ENCODE assay signal across 25 cellular contexts in the genomic region with DNA sequence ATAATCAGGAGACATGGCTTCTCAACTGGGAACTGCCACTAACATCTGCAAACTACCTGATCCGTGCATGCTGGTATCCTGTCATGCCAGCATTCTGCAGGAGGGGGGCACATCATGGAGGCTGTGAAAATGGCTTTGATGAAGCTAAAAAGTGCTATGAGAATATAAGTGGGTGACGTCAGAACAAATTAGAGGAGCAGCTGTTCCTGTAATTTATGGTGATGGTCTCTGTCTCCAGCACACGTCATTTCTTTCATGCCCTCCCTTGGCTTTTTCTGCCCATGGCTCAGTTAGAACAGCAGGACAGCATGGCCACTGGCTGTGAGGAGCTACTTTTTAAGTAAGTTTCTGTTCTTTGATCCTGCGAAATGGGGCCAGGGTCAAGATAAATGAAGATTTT.
DNase-seq lines count a peak whose midpoint lies in the region; ATAC-seq, FAIRE-seq and TF ChIP-seq lines count a peak whose summit lies in the region.
"Had no signal": no experiment of that assay in that cellular context is flagged by ENCODE, and none has a peak within 500 bp of the region (broad histone marks: within the 10 kb centered on the region; RNA-seq: fewer than 3 reads in every experiment).

No MANE protein-coding gene starts in this region.

- H4K8ac ChIP-seq in H1 (ENCODE audit: extremely low read depth, insufficient read depth, low read length) = no peak overlapping the region

- H3K4ac ChIP-seq in H1 (replicated peaks; ENCODE audit: insufficient read length, low read depth, low read length) = no peak overlapping the region

- no peaks in the 10 kb centered on the region for H3K9me3 ChIP-seq in HEK293 (ENCODE audit: control insufficient read depth, insufficient read depth, low read depth, low read length)
- no peaks in the 10 kb centered on the region for H3K9me3 ChIP-seq in H1 (ENCODE audit: insufficient read depth in 2 of 2, low read depth in 1 of 2, low read length in 1 of 2)
- H3K9me3 ChIP-seq: A549; BLaER1 treated with 17β-estradiol and CSF1 and Interleukin-3, amounts not matched to agents 10 nM and 100 nM had no signal

- no peak for TF ChIP-seq POLR2A in H1 (IDR thresholded peaks at IDR 0.05; ENCODE audit: control extremely low read depth in 1 of 2, low read depth in 2 of 2, low read length in 2 of 2)

- no peak overlapping the region for H2BK20ac ChIP-seq in H1 (ENCODE audit: low read length)

- no peak overlapping the region for H3K56ac ChIP-seq in H1 (replicated peaks; ENCODE audit: insufficient read length, low read depth, low read length)

- H3K23ac ChIP-seq in H1 (ENCODE audit: insufficient read length) = no peak overlapping the region

- no peak for TF ChIP-seq EP300 in H1 (IDR thresholded peaks at IDR 0.05; ENCODE audit: borderline replicate concordance in 1 of 2, low read depth in 2 of 2, low read length in 2 of 2)

- no peak overlapping the region for H3K4me3 Mint-ChIP-seq in T-cell
- H3K4me3 Mint-ChIP-seq: CD4-positive, alpha-beta T cell; IgD-negative memory B cell; T-helper 1 cell treated with Interleukin-12 subunit alpha and Interleukin-12 subunit beta and Interleukin-4 antibody, amounts not matched to agents 30 μg/mL and 1 μg/mL, for 36 hours had no signal

- H2AFZ ChIP-seq in H1 (ENCODE audit: low read length) = no peak overlapping the region
- H2AFZ ChIP-seq: PC-9 had no signal

- TF ChIP-seq RAD21 in H1 (IDR thresholded peaks at IDR 0.05 in 1 of 2, conservative IDR thresholded peaks at IDR 0.05 in 1 of 2; ENCODE audit: low read depth in 2 of 2, low read length in 2 of 2) = no peak

- no peak for ATAC-seq in T-cell (replicated peaks in 1 of 4)
- ATAC-seq: A549, Right ventricle myocardium inferior had no signal

- no peaks in the 10 kb centered on the region for H3K23me2 ChIP-seq in H1 (ENCODE audit: low read depth, low read length)

- no peak for TF ChIP-seq CTCF in HEK293 (tag by site-specific recombination; IDR thresholded peaks at IDR 0.05)
- no peak for TF ChIP-seq CTCF in H1 (IDR thresholded peaks at IDR 0.05; ENCODE audit: control extremely low read depth in 1 of 3, insufficient read depth in 1 of 3, low read depth in 1 of 3, low read length in 3 of 3)

- peaks cover 0 to 4% (median 0%) of the 10 kb centered on the region in 3 donors for H3K9me3 Mint-ChIP-seq in T-cell
- H3K9me3 Mint-ChIP-seq: IgD-negative memory B cell; T-helper 1 cell treated with Interleukin-12 subunit alpha and Interleukin-12 subunit beta and Interleukin-4 antibody, amounts not matched to agents 30 μg/mL and 1 μg/mL, for 36 hours had no signal

- H3K27ac ChIP-seq in HEK293 (ENCODE audit: extremely low read depth, low read depth, low read length) (no peak overlapping the region), H1 (ENCODE audit: low read depth, low read length) (no peak overlapping the region)
- H3K27ac ChIP-seq: A549; BLaER1 treated with 17β-estradiol and CSF1 and Interleukin-3, amounts not matched to agents 10 nM and 100 nM; KMS-11; PC-9 had no signal

- H3K4me3 ChIP-seq in HEK293 (ENCODE audit: low read depth, low read length) (no peak overlapping the region), H1 (ENCODE audit: extremely low read depth in 1 of 4, insufficient read depth in 2 of 4, low read depth in 3 of 4, low read length in 4 of 4) (no peak overlapping the region)
- H3K4me3 ChIP-seq: A549; BLaER1 treated with 17β-estradiol and CSF1 and Interleukin-3, amounts not matched to agents 10 nM and 100 nM; PC-9 had no signal

- H3K27me3 ChIP-seq in H1 (replicated peaks in 1 of 4; ENCODE audit: control insufficient read depth in 3 of 4, extremely low read depth in 1 of 4, insufficient read depth in 3 of 4, low read length in 3 of 4) = no peaks in the 10 kb centered on the region
- H3K27me3 ChIP-seq: BLaER1 treated with 17β-estradiol and CSF1 and Interleukin-3, amounts not matched to agents 10 nM and 100 nM had no signal

- H3K36me3 ChIP-seq in HEK293 (ENCODE audit: control insufficient read depth in 2 of 2, insufficient read depth in 1 of 2, low read length in 2 of 2) (no peaks in the 10 kb centered on the region), H1 (ENCODE audit: control insufficient read depth in 2 of 4, insufficient read depth in 4 of 4, low read length in 3 of 4) (no peaks in the 10 kb centered on the region)
- H3K36me3 ChIP-seq: BLaER1 treated with 17β-estradiol and CSF1 and Interleukin-3, amounts not matched to agents 10 nM and 100 nM had no signal

- H3K4me1 Mint-ChIP-seq in T-cell = no peaks in the 10 kb centered on the region
- H3K4me1 Mint-ChIP-seq: IgD-negative memory B cell had no signal

- no peak overlapping the region for H2AK5ac ChIP-seq in H1 (ENCODE audit: low read depth, low read length)

- no peaks in the 10 kb centered on the region for H3K79me1 ChIP-seq in H1 (ENCODE audit: low read depth, low read length)

- no peaks in the 10 kb centered on the region for H4K20me1 ChIP-seq in H1 (replicated peaks in 1 of 2; ENCODE audit: control insufficient read depth in 1 of 2, insufficient read depth in 2 of 2, low read length in 2 of 2)
- H4K20me1 ChIP-seq: BLaER1 treated with 17β-estradiol and CSF1 and Interleukin-3, amounts not matched to agents 10 nM and 100 nM had no signal

- H2BK120ac ChIP-seq in H1 (replicated peaks; ENCODE audit: low read depth, low read length) = no peak overlapping the region

- no peak overlapping the region for H3K27ac Mint-ChIP-seq in T-cell
- H3K27ac Mint-ChIP-seq: CD4-positive, alpha-beta T cell; IgD-negative memory B cell; T-helper 1 cell treated with Interleukin-12 subunit alpha and Interleukin-12 subunit beta and Interleukin-4 antibody, amounts not matched to agents 30 μg/mL and 1 μg/mL, for 36 hours had no signal

- no peaks in the 10 kb centered on the region for H3K4me1 ChIP-seq in HEK293 (ENCODE audit: control insufficient read depth, insufficient read depth, low read length)
- H3K4me1 ChIP-seq in H1 (replicated peaks in 1 of 4; ENCODE audit: control insufficient read depth in 3 of 4, insufficient read depth in 4 of 4, low read length in 3 of 4) = peaks cover 0 to 3% (median 0%) of the 10 kb centered on the region in 4 experiments; a peak in 2 of 7 replicates
- H3K4me1 ChIP-seq: A549 had no signal

- no peaks in the 10 kb centered on the region for H3K27me3 Mint-ChIP-seq in T-cell
- H3K27me3 Mint-ChIP-seq: CD4-positive, alpha-beta T cell; IgD-negative memory B cell had no signal

- CTCF ChIA-PET in HEK293 (lab: Yijun Ruan, JAX) (no interaction called here), H1 (lab: Charles Lee; ENCODE audit: partially characterized antibody) (interaction anchor here (1.2 kb wide), 1 partner anchor 299 kb away, joined by 3 read pairs; no protein-coding TSS in a partner anchor), T-cell (lab: Charles Lee) (no interaction called here)

- no peak overlapping the region for H2BK12ac ChIP-seq in H1 (ENCODE audit: low read depth, low read length)

- H3K4me2 ChIP-seq in H1 (ENCODE audit: insufficient read depth in 1 of 2, low read depth in 2 of 2, low read length in 2 of 2) = no peak overlapping the region
- H3K4me2 ChIP-seq: A549, KMS-11, PC-9 had no signal

- POLR2A ChIA-PET in HEK293 (lab: Yijun Ruan, JAX) (no interaction called here), H1 (lab: Charles Lee; ENCODE audit: partially characterized antibody) (no interaction called here), T-cell (lab: Charles Lee) (no interaction called here)

- no peak overlapping the region for H3K14ac ChIP-seq in H1 (ENCODE audit: insufficient read length)

- H2BK15ac ChIP-seq in H1 (ENCODE audit: low read length) = no peak overlapping the region

- H3K9ac ChIP-seq in H1 (replicated peaks in 1 of 4; ENCODE audit: extremely low read depth in 1 of 4, low read depth in 3 of 4, low read length in 3 of 4) = no peak overlapping the region
- H3K9ac ChIP-seq: BLaER1 treated with 17β-estradiol and CSF1 and Interleukin-3, amounts not matched to agents 10 nM and 100 nM; KMS-11 had no signal

- FAIRE-seq in H1 (lab: Jason Lieb, UNC) = peak; percentile 42
- FAIRE-seq: A549, D721Med, G401.6 had no signal

- no peak overlapping the region for H2BK5ac ChIP-seq in H1 (ENCODE audit: low read depth, low read length)

- DNase-seq in NCI-H2227 (lab: John Stamatoyannopoulos, UW; ENCODE audit: unreplicated experiment) = peak; percentile 15
- no peak for DNase-seq in NCI-H2227 treated with DMSO at 0.1 percent for 48 hours (lab: John Stamatoyannopoulos, UW)
- peak; percentile 87 for DNase-seq in NCI-H69 (lab: John Stamatoyannopoulos, UW)
- no peak for DNase-seq in H1 (ENCODE audit: low read depth in 1 of 2, low spot score in 2 of 2)
- no peak for DNase-seq in NCI-H524 treated with DMSO at 0.1 percent for 48 hours (lab: John Stamatoyannopoulos, UW)
- no peak for DNase-seq in T-cell
- DNase-seq: AML-193; CD4-positive, alpha-beta T cell; GOT3; HCEC 1CT; MM.1S; NCI-H1436 treated with DMSO at 0.1 percent for 48 hours; NCI-H1930; NK-92 treated with Interleukin-12 subunit alpha and Interleukin-12 subunit beta, amount 100 ng/mL, for 24 hours; PC-9; T-helper 9 cell had no signal

- H3K18ac ChIP-seq in H1 (ENCODE audit: extremely low read depth, low read length) = no peak overlapping the region

- H3K36me3 Mint-ChIP-seq in T-cell = no peaks in the 10 kb centered on the region
- H3K36me3 Mint-ChIP-seq: IgD-negative memory B cell had no signal

- 81% methylated on average over 4 of the region's 4 CpGs; no CpG with 5 or more reads in 1 of the 2 experiments for WGBS in H1 (ENCODE audit: extremely low coverage in 1 of 2, insufficient coverage in 1 of 2, insufficient read length in 1 of 2, insufficient replicate concordance in 2 of 2, low coverage in 1 of 2, low lambda C conversion rate in 2 of 2, missing lambda C conversion rate in 1 of 2), 2 experiments

- H3K79me2 ChIP-seq in H1 (ENCODE audit: control insufficient read depth in 1 of 2, insufficient read depth in 2 of 2, low read length in 2 of 2) = no peaks in the 10 kb centered on the region

- H4K5ac ChIP-seq in H1 (ENCODE audit: insufficient read length, low read depth, low read length) = no peak overlapping the region

- no peak overlapping the region for H4K91ac ChIP-seq in H1 (replicated peaks; ENCODE audit: insufficient read length, low read length)

TF ChIP-seq in HEK293, 187 proteins besides CTCF, POLR2A, EP300 and RAD21 (continues in another document):
- 0 out of 2 replicates have a peak, but pooled peaks have one; percentile 37 for TF ChIP-seq ZEB2 (tag by site-specific recombination; IDR thresholded peaks at IDR 0.05)
- peak; percentile 72 for TF ChIP-seq ZNF629 (tag by site-specific recombination; IDR thresholded peaks at IDR 0.05)

TF ChIP-seq in H1, 55 proteins besides CTCF, POLR2A, EP300 and RAD21:
- TF ChIP-seq SP2 (IDR thresholded peaks at IDR 0.05; ENCODE audit: low read length) (no peak), TEAD4 (IDR thresholded peaks at IDR 0.05; ENCODE audit: low read depth, low read length) (peak; percentile 46; the same call in 1 of the 2 replicates)

Comparison
In these comparisons a context has a peak if more than half of its experiments do, and no peak if none do; other contexts are left out.
1. DNase-seq: peak in NCI-H2227 (single experiment) and NCI-H69 (single experiment); none in NCI-H2227 treated with DMSO at 0.1 percent for 48 hours (single experiment), H1 (0 of 2), NCI-H524 treated with DMSO at 0.1 percent for 48 hours (single experiment) and T-cell (0 of 34).